In genomic region chr16:67804853-67805542, GRCh38 we compare ENCODE assay signal across 9 cellular contexts. TPM values are rescaled to one million over a fixed set of nuclear protein-coding genes. Genes with fewer than 3 reads are reported as not detected.
DNase-seq lines count a peak whose midpoint lies in the region; ATAC-seq and TF ChIP-seq lines count a peak whose summit lies in the region.
"Had no signal": no experiment of that assay in that cellular context is flagged by ENCODE, and none has a peak within 500 bp of the region (broad histone marks: within the 10 kb centered on the region; RNA-seq: fewer than 3 reads in every experiment).

No MANE protein-coding gene starts in this region.

- H3K9me3 Mint-ChIP-seq in activated naive CD4-positive, alpha-beta T cell treated with anti-CD3 and anti-CD28 coated beads, Interleukin-2, amount 50 U/mL, for 24 hours, result no peaks in the 10 kb centered on the region
- H3K9me3 Mint-ChIP-seq in type B pancreatic cell, result no peaks in the 10 kb centered on the region

- peaks cover 7% of the 10 kb centered on the region for H3K36me3 Mint-ChIP-seq in activated naive CD4-positive, alpha-beta T cell treated with anti-CD3 and anti-CD28 coated beads, Interleukin-2, amount 50 U/mL, for 24 hours
- H3K36me3 Mint-ChIP-seq in type B pancreatic cell, result peaks cover 9% of the 10 kb centered on the region

- no peaks in the 10 kb centered on the region for H3K27me3 ChIP-seq in adrenal gland
- no peaks in the 10 kb centered on the region for H3K27me3 ChIP-seq in right lobe of liver

- no peak overlapping the region for H3K27ac Mint-ChIP-seq in activated naive CD4-positive, alpha-beta T cell treated with anti-CD3 and anti-CD28 coated beads, Interleukin-2, amount 50 U/mL, for 24 hours
- peak overlapping the region; percentile 77 for H3K27ac Mint-ChIP-seq in type B pancreatic cell

- WGBS in adrenal gland, 4 donors, result 55 to 73% (median 59%) methylated on average over 4 of the region's 4 CpGs
- WGBS in right lobe of liver (ENCODE audit: insufficient coverage, low coverage, low lambda C conversion rate, missing lambda C conversion rate), result 28% methylated on average over 4 of the region's 4 CpGs

- intact Hi-C loops in adrenal gland (cut with DNase I), result loop anchor here in 1 of 2 donors (5.0 to 10.0 kb wide), 2 partner anchors 80 to 138 kb away; partner anchors contain the start of genes C16orf86 and ENKD1
- intact Hi-C loops in right lobe of liver (cut with DNase I), result loop anchor here in 1 of 2 donors (10.0 kb wide), 1 partner anchor 130 kb away; no protein-coding TSS in a partner anchor

- no peak for DNase-seq in activated naive CD4-positive, alpha-beta T cell (lab: John Stamatoyannopoulos, UW)
- DNase-seq in adrenal gland (peak in 2 of 7 donors; percentile 21 to 37), right lobe of liver (peak in 1 of 3 donors; percentile 60), type B pancreatic cell (ENCODE audit: extremely low spot score, unreplicated experiment) (no peak), AG08395 (ENCODE audit: low spot score) (no peak)
- DNase-seq: midbrain had no signal

- H3K27me3 Mint-ChIP-seq in activated naive CD4-positive, alpha-beta T cell treated with anti-CD3 and anti-CD28 coated beads, Interleukin-2, amount 50 U/mL, for 24 hours, result no peaks in the 10 kb centered on the region
- H3K27me3 Mint-ChIP-seq in type B pancreatic cell, result no peaks in the 10 kb centered on the region

- TF ChIP-seq CTCF in adrenal gland (IDR thresholded peaks at IDR 0.05), result no peak
- TF ChIP-seq CTCF in right lobe of liver (IDR thresholded peaks at IDR 0.05), result no peak
- no peak for TF ChIP-seq CTCF in type B pancreatic cell (conservative IDR thresholded peaks at IDR 0.05)

- H3K4me3 ChIP-seq in adrenal gland, result peak overlapping the region in 2 of 4 donors; percentile 72 to 92
- H3K4me3 ChIP-seq in right lobe of liver, result peak overlapping the region; percentile 91 to 98 (median 96)

- peaks cover 0 to 5% of the 10 kb centered on the region in 2 donors for H3K36me3 ChIP-seq in adrenal gland (replicated peaks in 1 of 2)
- H3K36me3 ChIP-seq in right lobe of liver, result peaks cover 0 to 21% (median 7%) of the 10 kb centered on the region in 4 donors

- H3K4me3 Mint-ChIP-seq in activated naive CD4-positive, alpha-beta T cell treated with anti-CD3 and anti-CD28 coated beads, Interleukin-2, amount 50 U/mL, for 24 hours, result peak overlapping the region; percentile 93
- peak overlapping the region; percentile 97 for H3K4me3 Mint-ChIP-seq in type B pancreatic cell

- TF ChIP-seq POLR2A in adrenal gland (IDR thresholded peaks at IDR 0.05) (peak in 1 of 2 donors; percentile 24), right lobe of liver (IDR thresholded peaks at IDR 0.05) (no peak)

- H3K9me3 ChIP-seq in adrenal gland (replicated peaks in 1 of 3) (no peaks in the 10 kb centered on the region), right lobe of liver (no peaks in the 10 kb centered on the region)

- H3K27ac ChIP-seq in adrenal gland (peak overlapping the region in 3 of 5 donors; percentile 78 to 84 (median 81)), right lobe of liver (peak overlapping the region; percentile 59 to 85 (median 76))

- peaks cover 52% of the 10 kb centered on the region for H3K4me1 Mint-ChIP-seq in activated naive CD4-positive, alpha-beta T cell treated with anti-CD3 and anti-CD28 coated beads, Interleukin-2, amount 50 U/mL, for 24 hours
- peaks cover 14% of the 10 kb centered on the region for H3K4me1 Mint-ChIP-seq in type B pancreatic cell (ENCODE audit: unreplicated experiment)

- H3K4me1 ChIP-seq in adrenal gland (replicated peaks in 1 of 2) (peaks cover 16 to 26% of the 10 kb centered on the region in 2 donors), right lobe of liver (peaks cover 0 to 30% (median 6%) of the 10 kb centered on the region in 4 donors)

- ATAC-seq in right lobe of liver (peak in 2 of 4 donors; percentile 2 to 8), HG02840 (IDR thresholded peaks at IDR 0.05; ENCODE audit: low FRiP score, unreplicated experiment) (no peak), GM19455 (IDR thresholded peaks at IDR 0.05; ENCODE audit: unreplicated experiment) (no peak)

RNA-seq across cellular contexts. Expression of gene RANBP10, which starts 1.4 kb away (rescaled TPM):
- total RNA-seq in adrenal gland (10 to 100 TPM in 7 of 8 donors, 1 to 10 TPM in 1; 9.7 to 74.1 (median 28.4) TPM), right lobe of liver (10 to 100 TPM; 15.1 to 38.4 (median 22.7) TPM), type B pancreatic cell (ENCODE audit: low replicate concordance) (27.3 and 27.5 TPM in 2 replicates)
- polyA plus RNA-seq in adrenal gland, result 10 to 100 TPM; 19.1 to 45.8 (median 20.1) TPM

RNA-seq across cellular contexts. Expression of gene TSNAXIP1, which starts 1.7 kb away (rescaled TPM):
- total RNA-seq in adrenal gland (1 to 10 TPM in 7 of 8 donors, under 1 TPM in 1; 0.72 to 3.6 (median 2.1) TPM), right lobe of liver (1 to 10 TPM in 3 of 6 experiments, under 1 TPM in 3; 0.42 to 1.2 (median 0.99) TPM), type B pancreatic cell (ENCODE audit: low replicate concordance) (3.9 and 7.2 TPM in 2 replicates)
- 10 to 100 TPM in 2 of 3 donors, 1 to 10 TPM in 1; 2.2 to 18.7 (median 15.7) TPM for polyA plus RNA-seq in adrenal gland

RNA-seq across cellular contexts. Expression of gene THAP11, which starts 37.1 kb away (rescaled TPM):
- total RNA-seq in adrenal gland (10 to 100 TPM; 19.9 to 85.6 (median 44.7) TPM), right lobe of liver (10 to 100 TPM in 4 of 6 experiments, 1 to 10 TPM in 2; 8.9 to 23.9 (median 11.7) TPM), type B pancreatic cell (ENCODE audit: low replicate concordance) (25.5 and 35.1 TPM in 2 replicates)
- polyA plus RNA-seq in adrenal gland, result 1 to 10 TPM; 8.4 to 8.6 (median 8.5) TPM

RNA-seq across cellular contexts. Expression of gene NUTF2, which starts 41.7 kb away (rescaled TPM):
- total RNA-seq in adrenal gland (100 to 1,000 TPM in 2 of 8 donors, 10 to 100 TPM in 6; 30.0 to 201 (median 80.7) TPM), right lobe of liver (10 to 100 TPM; 23.4 to 67.8 (median 33.9) TPM), type B pancreatic cell (ENCODE audit: low replicate concordance) (144 and 149 TPM in 2 replicates)
- polyA plus RNA-seq in adrenal gland, result 100 to 1,000 TPM; 131 to 170 (median 134) TPM

RNA-seq across cellular contexts. Expression of gene CENPT, which starts 42.5 kb away (rescaled TPM):
- total RNA-seq in adrenal gland (10 to 100 TPM; 18.1 to 58.6 (median 38.7) TPM), right lobe of liver (10 to 100 TPM; 12.2 to 21.1 (median 18.2) TPM), type B pancreatic cell (ENCODE audit: low replicate concordance) (67.6 and 74.2 TPM in 2 replicates)
- 100 to 1,000 TPM in 2 of 3 donors, 10 to 100 TPM in 1; 15.8 to 250 (median 126) TPM for polyA plus RNA-seq in adrenal gland
